3 cellular contexts compared by ENCODE assay signal in genomic region chrX:10531927-10532326, GRCh38.
"Had no signal": no experiment of that assay in that cellular context is flagged by ENCODE, and none has a peak within 500 bp of the region (broad histone marks: within the 10 kb centered on the region; RNA-seq: fewer than 3 reads in every experiment).

No MANE protein-coding gene starts in this region.

- H3K4me3 ChIP-seq: GM12878 had no signal

- ATAC-seq: GM12878 had no signal

- DNase-seq: GDM1, GF-D8 had no signal
